ENCODE assay signal across 12 cellular contexts in the genomic region with DNA sequence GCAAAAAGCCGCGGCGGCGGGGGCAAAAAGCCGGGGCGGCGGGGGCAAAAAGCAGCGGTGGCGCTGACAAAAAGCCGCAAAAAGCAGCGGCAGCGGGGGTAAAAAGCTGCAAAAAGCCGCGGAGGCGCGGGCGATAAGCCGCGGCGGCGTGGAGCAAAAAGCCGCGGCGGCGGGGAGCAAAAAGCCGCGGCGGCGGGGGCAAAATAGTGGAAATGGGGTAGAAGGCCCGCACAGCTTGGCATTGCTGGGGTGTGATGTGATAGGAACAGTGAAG.
DNase-seq lines count a peak whose midpoint lies in the region; TF ChIP-seq lines count a peak whose summit lies in the region.
"Had no signal": no experiment of that assay in that cellular context is flagged by ENCODE, and none has a peak within 500 bp of the region (broad histone marks: within the 10 kb centered on the region; RNA-seq: fewer than 3 reads in every experiment).

No MANE protein-coding gene starts in this region.

- no peak overlapping the region for H3K4me2 ChIP-seq in GM23248 (ENCODE audit: unreplicated experiment)

- H3K36me3 ChIP-seq in GM23248 (ENCODE audit: low read depth) (no peaks in the 10 kb centered on the region), sigmoid colon (no peaks in the 10 kb centered on the region)

- no peaks in the 10 kb centered on the region for H3K79me2 ChIP-seq in GM23248 (ENCODE audit: insufficient read depth)

- peaks cover 9% of the 10 kb centered on the region; the same call in 1 of the 2 replicates for H3K27me3 ChIP-seq in GM23248 (replicated peaks; ENCODE audit: insufficient read depth)
- H3K27me3 ChIP-seq in sigmoid colon, result peaks cover 6 to 19% (median 8%) of the 10 kb centered on the region in 3 donors

- no peaks in the 10 kb centered on the region for H3K9me2 ChIP-seq in GM23248 (ENCODE audit: insufficient read depth)

- 0 out of 2 replicates have a peak overlapping the region, but pooled peaks have one; percentile 33 for H2AFZ ChIP-seq in GM23248

- no peak for TF ChIP-seq POLR2A in sigmoid colon (IDR thresholded peaks at IDR 0.05)

- H3K4me1 ChIP-seq in GM23248 (ENCODE audit: insufficient read depth), result no peaks in the 10 kb centered on the region
- H3K4me1 ChIP-seq in sigmoid colon, result peaks cover 0 to 10% (median 7%) of the 10 kb centered on the region in 4 donors

- TF ChIP-seq CTCF in AG09309 (IDR thresholded peaks at IDR 0.05; ENCODE audit: control insufficient read depth, insufficient read depth, low read depth, low read length, missing control alignments) (no peak), sigmoid colon (IDR thresholded peaks at IDR 0.05) (no peak)

- intact Hi-C loops in sigmoid colon (cut with DNase I), result no loop called here

- WGBS in GM23248 (ENCODE audit: low coverage in 1 of 2, low lambda C conversion rate in 2 of 2, missing lambda C conversion rate in 2 of 2), 2 experiments, result 3 to 5% methylated on average over 19 to 30 of the region's 30 CpGs
- WGBS in sigmoid colon, 2 donors, result 12 to 20% methylated on average over 30 of the region's 30 CpGs

- in situ Hi-C loops in GM23248 (cut with MboI), result no loop called here

- H3F3A ChIP-seq in GM23248 (ENCODE audit: insufficient read depth), result no peaks in the 10 kb centered on the region

- no peaks in the 10 kb centered on the region for H4K20me1 ChIP-seq in GM23248 (ENCODE audit: insufficient read depth)

- DNase-seq in AG09309 (ENCODE audit: low read depth), result no peak
- DNase-seq in GM23248, result peak; percentile 1
- DNase-seq in caudate nucleus (lab: John Stamatoyannopoulos, UW), result peak in 10 of 61 donors; percentile 1 to 49 (median 24)
- no peak for DNase-seq in sigmoid colon
- no peak for DNase-seq in AG20443 (ENCODE audit: low spot score)
- DNase-seq in hippocampal formation (lab: John Stamatoyannopoulos, UW), result no peak
- no peak for DNase-seq in iPS-NIHi7 (ENCODE audit: extremely low spot score)
- DNase-seq: activated CD4-positive, alpha-beta T cell treated with anti-CD3 and anti-CD28 coated beads, Interleukin-2, amount 50 U/mL, for 1 hour; cerebellar nuclear complex; DMS53; IMR-90; NCI-H187 treated with DMSO at 0.1 percent for 48 hours had no signal

- no peak for TF ChIP-seq EP300 in sigmoid colon (IDR thresholded peaks at IDR 0.05)

- H3K4me3 ChIP-seq in AG09309 (ENCODE audit: control insufficient read depth, low read depth, low read length), result peak overlapping the region; percentile 34
- peak overlapping the region; percentile 47 for H3K4me3 ChIP-seq in GM23248
- peak overlapping the region in 3 of 4 donors; percentile 17 to 44 (median 26) for H3K4me3 ChIP-seq in sigmoid colon

- H3K27ac ChIP-seq in GM23248 (no peak overlapping the region), caudate nucleus (ENCODE audit: low read depth, low read length) (peak overlapping the region; percentile 16), sigmoid colon (no peak overlapping the region)

- H3K9me3 ChIP-seq in GM23248 (ENCODE audit: low read depth), result peaks cover 5% of the 10 kb centered on the region
- H3K9me3 ChIP-seq in sigmoid colon, result no peaks in the 10 kb centered on the region

- no peak overlapping the region for H3K9ac ChIP-seq in GM23248
